ENCODE assay signal across 18 cellular contexts in genomic region chr1:60540176-60540575, GRCh38.
DNase-seq lines count a peak whose midpoint lies in the region; ATAC-seq and TF ChIP-seq lines count a peak whose summit lies in the region.
"Had no signal": no experiment of that assay in that cellular context is flagged by ENCODE, and none has a peak within 500 bp of the region (broad histone marks: within the 10 kb centered on the region; RNA-seq: fewer than 3 reads in every experiment).

No MANE protein-coding gene starts in this region.

- 88% methylated on average over 11 of the region's 11 CpGs for WGBS in right cardiac atrium

- no peak for TF ChIP-seq POLR2A in vagina (IDR thresholded peaks at IDR 0.05)

- no peak overlapping the region for H2AFZ ChIP-seq in Karpas-422 (ENCODE audit: low read length)

- DNase-seq in right cardiac atrium (peak in 2 of 3 donors; percentile 25 to 33), right atrium auricular region (ENCODE audit: low spot score) (no peak), MV-4-11 (lab: John Stamatoyannopoulos, UW) (peak; percentile 55), RPMI8226 (peak; percentile 13), vagina (ENCODE audit: extremely low spot score in 2 of 2) (no peak), Karpas-422 (no peak), germinal center (ENCODE audit: low spot score) (no peak)
- DNase-seq: 8988T; C1 segment of cervical spinal cord; CD4-positive, CD25-positive, alpha-beta regulatory T cell; CD8-positive, alpha-beta memory T cell; COR-L47; DMS 273 treated with DMSO at 0.1 percent for 48 hours; DMS53; DND-41; EL; H9 had no signal

- H3K27ac ChIP-seq in right cardiac atrium (ENCODE audit: low read length) (no peak overlapping the region), right atrium auricular region (no peak overlapping the region), vagina (no peak overlapping the region), Karpas-422 (ENCODE audit: low read length) (no peak overlapping the region)

- no peak overlapping the region for H3K4me2 ChIP-seq in Karpas-422 (ENCODE audit: low read depth, low read length, poor library complexity, severe bottlenecking)

- no peak overlapping the region for H3K4me3 ChIP-seq in right cardiac atrium (ENCODE audit: low read length)
- H3K4me3 ChIP-seq in right atrium auricular region: no peak overlapping the region
- H3K4me3 ChIP-seq in vagina: no peak overlapping the region
- H3K4me3 ChIP-seq in Karpas-422 (ENCODE audit: low read length): no peak overlapping the region
- H3K4me3 ChIP-seq: GM12878 had no signal

- H3K36me3 ChIP-seq in right atrium auricular region: no peaks in the 10 kb centered on the region
- no peaks in the 10 kb centered on the region for H3K36me3 ChIP-seq in vagina
- no peaks in the 10 kb centered on the region for H3K36me3 ChIP-seq in Karpas-422 (ENCODE audit: insufficient read depth, low read length)

- H3K27me3 ChIP-seq in right cardiac atrium (ENCODE audit: control insufficient read depth, insufficient read depth) (no peaks in the 10 kb centered on the region), right atrium auricular region (no peaks in the 10 kb centered on the region), vagina (no peaks in the 10 kb centered on the region), Karpas-422 (ENCODE audit: low read length) (no peaks in the 10 kb centered on the region)

- no peaks in the 10 kb centered on the region for H4K20me1 ChIP-seq in Karpas-422 (ENCODE audit: insufficient read depth, low read depth, low read length)

- TF ChIP-seq CTCF in right atrium auricular region (IDR thresholded peaks at IDR 0.05) (no peak), vagina (IDR thresholded peaks at IDR 0.05) (no peak)

- intact Hi-C loops in right cardiac atrium (cut with DNase I) (no loop called here), vagina (cut with DNase I) (no loop called here)

- no peaks in the 10 kb centered on the region; the same call in 1 of the 2 replicates for H3K9me2 ChIP-seq in Karpas-422 (replicated peaks; ENCODE audit: insufficient read depth, low read length)

- H3K79me2 ChIP-seq in Karpas-422 (ENCODE audit: low read length): no peaks in the 10 kb centered on the region

- H3K9ac ChIP-seq in Karpas-422 (ENCODE audit: low read length): no peak overlapping the region

- H3K9me3 ChIP-seq in right cardiac atrium (ENCODE audit: control insufficient read depth, low read length) (no peaks in the 10 kb centered on the region), right atrium auricular region (peaks cover 0 to 16% of the 10 kb centered on the region in 2 donors), vagina (peaks cover 8% of the 10 kb centered on the region), Karpas-422 (ENCODE audit: low read length) (no peaks in the 10 kb centered on the region)

- no peak for ATAC-seq in right cardiac atrium
- ATAC-seq: GM12878 had no signal

- H3K4me1 ChIP-seq in right cardiac atrium (ENCODE audit: control insufficient read depth, insufficient read depth, low read length): no peaks in the 10 kb centered on the region
- peaks cover 0 to 7% of the 10 kb centered on the region in 2 donors for H3K4me1 ChIP-seq in right atrium auricular region
- no peaks in the 10 kb centered on the region for H3K4me1 ChIP-seq in vagina
- H3K4me1 ChIP-seq in Karpas-422 (ENCODE audit: low read length): no peaks in the 10 kb centered on the region

Comparison
In these comparisons a context has a peak if more than half of its experiments do, and no peak if none do; other contexts are left out.
1. DNase-seq: peak in right cardiac atrium (2 of 3), MV-4-11 (single experiment) and RPMI8226 (single experiment); none in right atrium auricular region (single experiment), vagina (0 of 2), Karpas-422 (single experiment) and germinal center (single experiment).